ENCODE assay signal across 8 cellular contexts in the genomic region with DNA sequence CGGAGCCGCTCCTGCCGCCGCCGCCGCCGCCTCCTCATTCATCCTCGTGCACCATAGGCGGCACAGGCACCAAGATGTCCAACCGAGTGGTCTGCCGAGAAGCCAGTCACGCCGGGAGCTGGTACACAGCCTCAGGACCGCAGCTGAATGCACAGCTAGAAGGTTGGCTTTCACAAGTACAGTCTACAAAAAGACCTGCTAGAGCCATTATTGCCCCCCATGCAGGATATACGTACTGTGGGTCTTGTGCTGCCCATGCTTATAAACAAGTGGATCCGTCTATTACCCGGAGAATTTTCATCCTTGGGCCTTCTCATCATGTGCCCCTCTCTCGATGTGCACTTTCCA. TPM values are rescaled to one million over a fixed set of nuclear protein-coding genes. Genes with fewer than 3 reads are reported as not detected.
A peak's percentile ranks its signal among the peaks of the same experiment; 100 is the strongest.
DNase-seq lines count a peak whose midpoint lies in the region; ATAC-seq and TF ChIP-seq lines count a peak whose summit lies in the region.
"Not testable (repeated sequence)": the region's sequence is repeated elsewhere in the genome, so short reads cannot be mapped to it uniquely, and the experiment has no call there.

No MANE protein-coding gene starts in this region.

- H3K4me3 ChIP-seq in AG04450 (ENCODE audit: low read depth, low read length): peak overlapping the region; percentile 41; the same call in 1 of the 2 replicates
- H3K4me3 ChIP-seq in cardiac muscle cell: peak overlapping the region; percentile 24

- H3K27ac Mint-ChIP-seq in activated T-helper 1 cell treated with anti-CD3 and anti-CD28 coated beads, Interleukin-12 subunit alpha, Interleukin-12 subunit beta, Interleukin-2, Interleukin-4 antibody, amounts not matched to agents 30 ng/mL and 10 ng/mL and 1 ng/mL, durations not matched to agents 14 hours and 24 hours and 36 hours: peak overlapping the region; percentile 81
- peak overlapping the region; percentile 88 for H3K27ac Mint-ChIP-seq in central memory CD8-positive, alpha-beta T cell (ENCODE audit: low read depth)
- H3K27ac Mint-ChIP-seq in natural killer cell: peak overlapping the region; percentile 64 to 85
- H3K27ac Mint-ChIP-seq in stimulated activated memory B cell treated with anti-CD40 and anti-IgM and Interleukin-4, amounts not matched to agents 10 μg/mL and 1 μg/mL and 100 μg/mL, for 72 hours: peak overlapping the region; percentile 90

- H3K27me3 ChIP-seq in AG04450 (ENCODE audit: control insufficient read depth, insufficient read depth, low read length): not testable (repeated sequence)
- H3K27me3 ChIP-seq in cardiac muscle cell: peaks cover 46% of the 10 kb centered on the region

- H3K36me3 Mint-ChIP-seq in activated T-helper 1 cell treated with anti-CD3 and anti-CD28 coated beads, Interleukin-12 subunit alpha, Interleukin-12 subunit beta, Interleukin-2, Interleukin-4 antibody, amounts not matched to agents 30 ng/mL and 10 ng/mL and 1 ng/mL, durations not matched to agents 14 hours and 24 hours and 36 hours (ENCODE audit: low read depth); central memory CD8-positive, alpha-beta T cell (ENCODE audit: insufficient read depth); natural killer cell; stimulated activated memory B cell treated with anti-CD40 and anti-IgM and Interleukin-4, amounts not matched to agents 10 μg/mL and 1 μg/mL and 100 μg/mL, for 72 hours: not testable (repeated sequence)

- H3K9me3 Mint-ChIP-seq in activated T-helper 1 cell treated with anti-CD3 and anti-CD28 coated beads, Interleukin-12 subunit alpha, Interleukin-12 subunit beta, Interleukin-2, Interleukin-4 antibody, amounts not matched to agents 30 ng/mL and 10 ng/mL and 1 ng/mL, durations not matched to agents 14 hours and 24 hours and 36 hours; central memory CD8-positive, alpha-beta T cell; natural killer cell; stimulated activated memory B cell treated with anti-CD40 and anti-IgM and Interleukin-4, amounts not matched to agents 10 μg/mL and 1 μg/mL and 100 μg/mL, for 72 hours: not testable (repeated sequence)

- H3K27ac ChIP-seq in AG04450 (ENCODE audit: low read depth, low read length); cardiac muscle cell: not testable (repeated sequence)
- peak overlapping the region; percentile 50 for H3K27ac ChIP-seq in RWPE1

- H3K4me3 Mint-ChIP-seq in activated T-helper 1 cell treated with anti-CD3 and anti-CD28 coated beads, Interleukin-12 subunit alpha, Interleukin-12 subunit beta, Interleukin-2, Interleukin-4 antibody, amounts not matched to agents 30 ng/mL and 10 ng/mL and 1 ng/mL, durations not matched to agents 14 hours and 24 hours and 36 hours: peak overlapping the region; percentile 84
- H3K4me3 Mint-ChIP-seq in central memory CD8-positive, alpha-beta T cell: peak overlapping the region; percentile 91
- H3K4me3 Mint-ChIP-seq in natural killer cell: peak overlapping the region; percentile 94
- peak overlapping the region; percentile 92 for H3K4me3 Mint-ChIP-seq in stimulated activated memory B cell treated with anti-CD40 and anti-IgM and Interleukin-4, amounts not matched to agents 10 μg/mL and 1 μg/mL and 100 μg/mL, for 72 hours

- peaks cover 10% of the 10 kb centered on the region for H3K27me3 Mint-ChIP-seq in activated T-helper 1 cell treated with anti-CD3 and anti-CD28 coated beads, Interleukin-12 subunit alpha, Interleukin-12 subunit beta, Interleukin-2, Interleukin-4 antibody, amounts not matched to agents 30 ng/mL and 10 ng/mL and 1 ng/mL, durations not matched to agents 14 hours and 24 hours and 36 hours (ENCODE audit: insufficient read depth)
- not testable (repeated sequence) for H3K27me3 Mint-ChIP-seq in central memory CD8-positive, alpha-beta T cell; natural killer cell (ENCODE audit: low read depth in 2 of 2); stimulated activated memory B cell treated with anti-CD40 and anti-IgM and Interleukin-4, amounts not matched to agents 10 μg/mL and 1 μg/mL and 100 μg/mL, for 72 hours

- ATAC-seq in central memory CD8-positive, alpha-beta T cell (replicated peaks; ENCODE audit: extremely low read depth, poor library complexity, severe bottlenecking); natural killer cell; stimulated activated memory B cell treated with anti-CD40 and anti-IgM and Interleukin-4, amounts not matched to agents 10 μg/mL and 1 μg/mL and 100 μg/mL, for 72 hours: not testable (repeated sequence)

- peaks cover 29% of the 10 kb centered on the region for H3K4me1 Mint-ChIP-seq in activated T-helper 1 cell treated with anti-CD3 and anti-CD28 coated beads, Interleukin-12 subunit alpha, Interleukin-12 subunit beta, Interleukin-2, Interleukin-4 antibody, amounts not matched to agents 30 ng/mL and 10 ng/mL and 1 ng/mL, durations not matched to agents 14 hours and 24 hours and 36 hours (ENCODE audit: low read depth)
- H3K4me1 Mint-ChIP-seq in central memory CD8-positive, alpha-beta T cell: peaks cover 24% of the 10 kb centered on the region
- peaks cover 20 to 34% of the 10 kb centered on the region in 2 donors for H3K4me1 Mint-ChIP-seq in natural killer cell
- peaks cover 43% of the 10 kb centered on the region for H3K4me1 Mint-ChIP-seq in stimulated activated memory B cell treated with anti-CD40 and anti-IgM and Interleukin-4, amounts not matched to agents 10 μg/mL and 1 μg/mL and 100 μg/mL, for 72 hours

- intact Hi-C loops in activated T-helper 1 cell treated with anti-CD3 and anti-CD28 coated beads, Interleukin-12 subunit alpha, Interleukin-12 subunit beta, Interleukin-2, Interleukin-4 antibody, amounts not matched to agents 30 ng/mL and 10 ng/mL and 1 ng/mL, durations not matched to agents 14 hours and 24 hours and 36 hours (cut with micrococcal nuclease): loop anchor here (10.0 kb wide), 1 partner anchor 854 kb away; no protein-coding TSS in a partner anchor
- intact Hi-C loops in natural killer cell (cut with micrococcal nuclease): not testable (repeated sequence)

- H3K9me3 ChIP-seq in AG04450 (ENCODE audit: control insufficient read depth, insufficient read depth, low read length); cardiac muscle cell (ENCODE audit: low read depth): not testable (repeated sequence)

- H3K36me3 ChIP-seq in cardiac muscle cell: not testable (repeated sequence)

- TF ChIP-seq CTCF in AG04450 (IDR thresholded peaks at IDR 0.05; ENCODE audit: low read depth, low read length); RWPE1 (conservative IDR thresholded peaks at IDR 0.05; ENCODE audit: low read depth); cardiac muscle cell (IDR thresholded peaks at IDR 0.05; ENCODE audit: low read depth, low read length); natural killer cell (IDR thresholded peaks at IDR 0.05): not testable (repeated sequence)

- CTCF ChIA-PET in AG04450 (lab: Charles Lee); RWPE1 (lab: Yijun Ruan, JAX): not testable (repeated sequence)
- CTCF ChIA-PET in HEK293T (lab: Yijun Ruan, JAX): interaction anchor here (1.2 kb wide), 1 partner anchor 8 kb away, joined by 4 read pairs; no protein-coding TSS in a partner anchor

- DNase-seq in AG04450 (ENCODE audit: low read depth, low spot score); HEK293T (ENCODE audit: extremely low spot score); RWPE1 (ENCODE audit: low spot score); activated T-helper 1 cell treated with anti-CD3 and anti-CD28 coated beads, Interleukin-12 subunit alpha, Interleukin-12 subunit beta, Interleukin-2, Interleukin-4 antibody, amounts not matched to agents 30 ng/mL and 10 ng/mL and 1 ng/mL, durations not matched to agents 14 hours and 24 hours and 36 hours (ENCODE audit: low spot score); central memory CD8-positive, alpha-beta T cell (ENCODE audit: low spot score in 2 of 2); cardiac muscle cell (ENCODE audit: low read depth in 1 of 2, low spot score in 1 of 2); natural killer cell: not testable (repeated sequence)

- POLR2A ChIA-PET in AG04450 (lab: Yijun Ruan, JAX): interaction anchor here (0.6 kb wide), 1 partner anchor 203 kb away, joined by 9 read pairs; no protein-coding TSS in a partner anchor
- POLR2A ChIA-PET in HEK293T (lab: Yijun Ruan, JAX); RWPE1 (lab: Yijun Ruan, JAX; ENCODE audit: low non-redundant PET): not testable (repeated sequence)

- H3K4me1 ChIP-seq in cardiac muscle cell (ENCODE audit: low read depth): not testable (repeated sequence)

TF ChIP-seq in HEK293T, 16 proteins besides CTCF, POLR2A, EP300 and RAD21:
- TF ChIP-seq L3MBTL2 (conservative IDR thresholded peaks at IDR 0.05): peak; percentile 76; the same call in 1 of the 2 replicates
TF ChIP-seq in HEK293T: peak in this region for 1; not testable (repeated sequence) for 15.

RNA-seq across cellular contexts. Expression of a gene that starts 4.5 kb away (rescaled TPM):
- 10.2 and 10.9 TPM in 2 replicates for polyA plus RNA-seq in AG04450 (2011; rRNA removed)
- polyA minus RNA-seq in AG04450 (2011; rRNA and poly(A)+ RNA removed): 2.2 and 3.0 TPM in 2 replicates
- total RNA-seq in activated T-helper 1 cell treated with anti-CD3 and anti-CD28 coated beads, Interleukin-12 subunit alpha, Interleukin-12 subunit beta, Interleukin-2, Interleukin-4 antibody, amounts not matched to agents 30 ng/mL and 10 ng/mL and 1 ng/mL, durations not matched to agents 14 hours and 24 hours and 36 hours: 16.4 and 16.9 TPM in 2 replicates
- total RNA-seq in cardiac muscle cell: not detected in 2 replicates
- polyA plus RNA-seq in cardiac muscle cell: not detected in 2 replicates
- 1 to 10 TPM in 2 of 3 donors, under 1 TPM in 1; 0.95 to 1.5 (median 1.2) TPM for total RNA-seq in natural killer cell

RNA-seq across cellular contexts. Expression of a gene that starts 26.2 kb away (rescaled TPM):
- polyA plus RNA-seq in AG04450 (2011; rRNA removed) (7.3 and 8.9 TPM in 2 replicates), cardiac muscle cell (6.9 and 7.4 TPM in 2 replicates)
- 11.9 and 12.9 TPM in 2 replicates for polyA minus RNA-seq in AG04450 (2011; rRNA and poly(A)+ RNA removed)
- 10.6 and 11.5 TPM in 2 replicates for total RNA-seq in activated T-helper 1 cell treated with anti-CD3 and anti-CD28 coated beads, Interleukin-12 subunit alpha, Interleukin-12 subunit beta, Interleukin-2, Interleukin-4 antibody, amounts not matched to agents 30 ng/mL and 10 ng/mL and 1 ng/mL, durations not matched to agents 14 hours and 24 hours and 36 hours
- total RNA-seq in cardiac muscle cell (3.3 and 5.8 TPM in 2 replicates), natural killer cell (10 to 100 TPM; 29.5 to 32.1 (median 31.9) TPM)
